ENCODE assay signal across 16 cellular contexts in the genomic region with DNA sequence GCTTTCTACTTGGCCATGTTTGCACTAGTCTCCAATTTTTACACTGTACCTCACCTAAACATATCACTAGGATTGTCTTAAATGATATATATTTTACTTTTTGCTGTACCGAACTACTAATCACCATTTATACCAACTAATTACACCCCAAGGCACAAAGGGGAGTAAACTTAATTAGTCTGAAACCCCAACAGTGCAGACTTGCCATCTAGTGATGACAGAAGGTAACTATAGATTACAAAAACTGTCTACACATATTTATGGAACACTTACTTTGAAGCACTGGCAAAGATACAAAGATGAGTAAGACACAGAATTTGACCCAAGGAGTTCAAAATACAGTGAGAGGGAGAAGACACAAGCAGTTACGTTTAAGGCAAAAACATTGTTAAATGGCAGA.
DNase-seq lines count a peak whose midpoint lies in the region; ATAC-seq and TF ChIP-seq lines count a peak whose summit lies in the region.
"Had no signal": no experiment of that assay in that cellular context is flagged by ENCODE, and none has a peak within 500 bp of the region (broad histone marks: within the 10 kb centered on the region; RNA-seq: fewer than 3 reads in every experiment).

No MANE protein-coding gene starts in this region.

- no peaks in the 10 kb centered on the region for H3K9me3 ChIP-seq in BE2C
- H3K9me3 ChIP-seq: Caco-2 had no signal

- in situ Hi-C loops in SK-MEL-5 (cut with HindIII; ENCODE audit: low pct_unique_long_range_greater_than_20kb, low sequenced_read_pairs), result no loop called here

- no peaks in the 10 kb centered on the region for H3K4me1 ChIP-seq in BE2C
- H3K4me1 ChIP-seq: Caco-2 had no signal

- no peaks in the 10 kb centered on the region for H3K36me3 ChIP-seq in BE2C

- DNase-seq in ELR (ENCODE audit: low read depth), result peak; percentile 7
- peak; percentile 76 for DNase-seq in NCI-H69 (lab: John Stamatoyannopoulos, UW)
- DNase-seq in SK-MEL-5 (ENCODE audit: low read depth, low spot score), result peak; percentile 4
- DNase-seq in RKO (ENCODE audit: low spot score), result no peak
- no peak for DNase-seq in cerebellar cortex (ENCODE audit: low spot score)
- DNase-seq in pons (ENCODE audit: low spot score), result no peak
- no peak for DNase-seq in BE2C
- DNase-seq: Caco-2; CD8-positive, alpha-beta T cell; DND-41; GF-D8; GM23248 had no signal

- ATAC-seq in HG02798 (IDR thresholded peaks at IDR 0.05; ENCODE audit: poor library complexity, unreplicated experiment), result peak; percentile 42
- ATAC-seq: CD8-positive, alpha-beta T cell; GM12878; HCT116; HepG2 had no signal

- no peak overlapping the region for H3K4me3 ChIP-seq in BE2C (ENCODE audit: low read depth, low read length)
- H3K4me3 ChIP-seq: GM12878, GM23248 had no signal

- H3K27me3 ChIP-seq in BE2C, result no peaks in the 10 kb centered on the region; the same call in 1 of the 2 replicates

- no peak for TF ChIP-seq CTCF in BE2C (IDR thresholded peaks at IDR 0.05; ENCODE audit: low read depth, low read length)

Comparison
In these comparisons a context has a peak if more than half of its experiments do, and no peak if none do; other contexts are left out.
1. DNase-seq: peak in ELR (single experiment), NCI-H69 (single experiment) and SK-MEL-5 (single experiment); none in RKO (single experiment), cerebellar cortex (single experiment), pons (single experiment) and BE2C (single experiment).